In the genomic region with DNA sequence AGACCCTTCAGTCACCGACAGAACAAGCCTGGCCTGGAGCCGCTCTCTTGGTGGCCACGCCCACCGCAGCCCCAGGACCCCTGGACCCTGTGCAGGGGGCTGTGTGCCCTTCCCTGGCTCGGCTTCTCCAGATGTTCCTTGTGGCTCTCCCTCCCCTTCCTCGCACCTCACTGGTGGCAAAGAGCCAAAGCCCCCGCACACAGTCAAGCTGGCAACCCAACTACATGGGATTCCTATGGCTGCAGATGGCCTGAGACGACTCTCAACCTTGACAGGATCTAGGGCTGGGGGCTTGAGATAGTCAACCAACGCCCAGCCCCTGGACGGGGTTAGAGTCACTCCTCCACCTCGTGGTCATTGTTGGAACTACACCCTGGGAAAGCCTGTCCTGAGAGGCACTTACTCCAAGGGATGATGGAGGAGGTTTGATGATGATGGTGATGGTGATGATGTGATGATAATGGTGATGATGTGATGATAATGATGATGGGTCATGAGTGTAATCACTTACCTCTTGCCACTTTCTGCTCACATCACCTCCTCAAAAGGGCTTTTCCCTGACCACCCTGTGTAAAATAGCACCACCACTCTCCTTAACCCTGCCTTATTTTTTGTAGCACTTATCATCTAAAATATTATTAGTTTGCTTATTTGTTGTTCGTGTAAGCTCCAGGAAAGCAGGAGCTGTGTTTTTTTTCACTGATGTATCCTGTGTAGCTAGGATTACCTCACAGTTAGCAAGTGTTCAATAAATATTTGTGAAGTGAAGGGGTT, we compare ENCODE assay signal across 8 cellular contexts.
A peak's percentile ranks its signal among the peaks of the same experiment; 100 is the strongest.
DNase-seq lines count a peak whose midpoint lies in the region; ATAC-seq and TF ChIP-seq lines count a peak whose summit lies in the region.

No MANE protein-coding gene starts in this region.

- peaks cover 9% of the 10 kb centered on the region for H3K9me3 Mint-ChIP-seq in Calu3 (ENCODE audit: low read depth, unreplicated experiment)
- H3K9me3 Mint-ChIP-seq in activated naive CD8-positive, alpha-beta T cell treated with anti-CD3 and anti-CD28 coated beads for 36 hours, result peaks cover 4% of the 10 kb centered on the region

- no peaks in the 10 kb centered on the region for H3K36me3 Mint-ChIP-seq in Calu3 (ENCODE audit: insufficient read depth, unreplicated experiment)
- no peaks in the 10 kb centered on the region for H3K36me3 Mint-ChIP-seq in activated naive CD8-positive, alpha-beta T cell treated with anti-CD3 and anti-CD28 coated beads for 36 hours

- H3K27ac ChIP-seq in RWPE1, result no peak overlapping the region
- no peak overlapping the region for H3K27ac ChIP-seq in heart right ventricle

- H3K4me3 ChIP-seq in heart right ventricle (no peak overlapping the region), retinal pigment epithelial cell (ENCODE audit: low read length) (no peak overlapping the region)

- H3K9me3 ChIP-seq in heart right ventricle, result peaks cover 0 to 5% (median 0%) of the 10 kb centered on the region in 11 donors

- no peak overlapping the region for H3K27ac Mint-ChIP-seq in Calu3 (ENCODE audit: unreplicated experiment)
- no peak overlapping the region for H3K27ac Mint-ChIP-seq in activated naive CD8-positive, alpha-beta T cell treated with anti-CD3 and anti-CD28 coated beads for 36 hours

- 6 to 14% methylated on average over 12 of the region's 12 CpGs for WGBS in heart right ventricle, 2 donors

- H3K27me3 Mint-ChIP-seq in Calu3 (ENCODE audit: unreplicated experiment), result peaks cover 66% of the 10 kb centered on the region
- peaks cover 51% of the 10 kb centered on the region for H3K27me3 Mint-ChIP-seq in activated naive CD8-positive, alpha-beta T cell treated with anti-CD3 and anti-CD28 coated beads for 36 hours

- ATAC-seq in heart right ventricle (peak in 5 of 8 donors; percentile 47 to 79 (median 69)), GM19452 (IDR thresholded peaks at IDR 0.05; ENCODE audit: unreplicated experiment) (no peak), HG03139 (IDR thresholded peaks at IDR 0.05; ENCODE audit: unreplicated experiment) (no peak)

- H3K4me1 Mint-ChIP-seq in Calu3 (ENCODE audit: low read depth, unreplicated experiment), result no peaks in the 10 kb centered on the region
- H3K4me1 Mint-ChIP-seq in activated naive CD8-positive, alpha-beta T cell treated with anti-CD3 and anti-CD28 coated beads for 36 hours, result peaks cover 3% of the 10 kb centered on the region

- no peak overlapping the region for H3K4me3 Mint-ChIP-seq in Calu3 (ENCODE audit: low read depth, unreplicated experiment)
- no peak overlapping the region for H3K4me3 Mint-ChIP-seq in activated naive CD8-positive, alpha-beta T cell treated with anti-CD3 and anti-CD28 coated beads for 36 hours

- POLR2A ChIA-PET in RWPE1 (lab: Yijun Ruan, JAX; ENCODE audit: low non-redundant PET), result no interaction called here

- CTCF ChIA-PET in Calu3 (lab: Charles Lee), result interaction anchor here (1.4 to 1.7 kb wide), 2 partner anchors 327 kb away, joined by 4 to 11 read pairs; no protein-coding TSS in a partner anchor
- CTCF ChIA-PET in RWPE1 (lab: Yijun Ruan, JAX), result interaction anchor here (0.6 to 1.1 kb wide), 7 partner anchors 18 to 495 kb away, joined by 3 to 5 read pairs (median 3); no protein-coding TSS in a partner anchor

- peak; percentile 92 for TF ChIP-seq CTCF in Calu3 (IDR thresholded peaks at IDR 0.05; ENCODE audit: unreplicated experiment)
- peak; percentile 65 for TF ChIP-seq CTCF in RWPE1 (conservative IDR thresholded peaks at IDR 0.05; ENCODE audit: low read depth)
- peak; percentile 72 to 90 (median 80) for TF ChIP-seq CTCF in heart right ventricle (IDR thresholded peaks at IDR 0.05)
- TF ChIP-seq CTCF in retinal pigment epithelial cell (conservative IDR thresholded peaks at IDR 0.05; ENCODE audit: low read depth, low read length), result peak; percentile 96

- DNase-seq in Calu3 (peak; percentile 82), HPDE6-E6E7 (ENCODE audit: extremely low spot score) (peak; percentile 43), RWPE1 (ENCODE audit: low spot score) (peak; percentile 54), heart right ventricle (peak; percentile 26 to 55), retinal pigment epithelial cell (ENCODE audit: low read depth) (no peak)
- DNase-seq in activated naive CD8-positive, alpha-beta T cell treated with anti-CD3 and anti-CD28 coated beads for 36 hours, result peak; percentile 39

- H3K4me1 ChIP-seq in heart right ventricle, result peaks cover 0 to 5% (median 0%) of the 10 kb centered on the region in 9 donors

- no peaks in the 10 kb centered on the region for H3K36me3 ChIP-seq in heart right ventricle

- BruUV-seq in Calu3 (replicated peaks; lab: Mats Ljungman, UMichigan), result no TSS peak

- intact Hi-C loops in Calu3 (cut with micrococcal nuclease; ENCODE audit: unreplicated experiment), result loop anchor here (1.0 to 5.0 kb wide), 4 partner anchors 327 to 961 kb away; no protein-coding TSS in a partner anchor
- intact Hi-C loops in heart right ventricle (cut with DNase I), result loop anchor here (1.0 to 10.0 kb wide), 7 partner anchors 324 to 964 kb away; no protein-coding TSS in a partner anchor

- peaks cover 0 to 41% (median 18%) of the 10 kb centered on the region in 7 donors for H3K27me3 ChIP-seq in heart right ventricle

Comparison
In these comparisons a context has a peak if more than half of its experiments do, and no peak if none do; other contexts are left out.
1. ATAC-seq: peak in heart right ventricle (5 of 8); none in GM19452 (single experiment) and HG03139 (single experiment).
2. Peak in every context shown above with its lines, with median percentiles within 50 percentile points of each other: CTCF ChIP-seq.